10 cellular contexts compared by ENCODE assay signal in genomic region chr22:39405346-39406085, GRCh38. TPM values are rescaled to one million over a fixed set of nuclear protein-coding genes. Genes with fewer than 3 reads are reported as not detected.
A peak's percentile ranks its signal among the peaks of the same experiment; 100 is the strongest.
DNase-seq lines count a peak whose midpoint lies in the region; ATAC-seq and TF ChIP-seq lines count a peak whose summit lies in the region.
"Had no signal": no experiment of that assay in that cellular context is flagged by ENCODE, and none has a peak within 500 bp of the region (broad histone marks: within the 10 kb centered on the region; RNA-seq: fewer than 3 reads in every experiment).

No MANE protein-coding gene starts in this region.

- CTCF ChIA-PET in CD8-positive, alpha-beta T cell (lab: Charles Lee): interaction anchor here (1.2 kb wide), 1 partner anchor 123 kb away, joined by 3 read pairs; no protein-coding TSS in a partner anchor

- no peak overlapping the region for H3K4me3 Mint-ChIP-seq in CD8-positive, alpha-beta T cell
- no peak overlapping the region for H3K4me3 Mint-ChIP-seq in stimulated activated effector memory CD8-positive, alpha-beta T cell treated with anti-CD3 and anti-CD28 coated beads, Interleukin-12 subunit alpha, Interleukin-12 subunit beta, amount 100 ng/mL, for 72 hours
- H3K4me3 Mint-ChIP-seq in effector memory CD8-positive, alpha-beta T cell: no peak overlapping the region

- H3K4me1 ChIP-seq in CD8-positive, alpha-beta T cell (ENCODE audit: insufficient read depth, low read length): peaks cover 43% of the 10 kb centered on the region

- peak in 1 of 7 experiments; percentile 37 for DNase-seq in CD8-positive, alpha-beta T cell
- DNase-seq in amygdala (lab: John Stamatoyannopoulos, UW) (peak in 52 of 56 donors; percentile 14 to 87 (median 60)), inferior parietal cortex (ENCODE audit: extremely low spot score) (peak; percentile 69)
- peak; percentile 45 for DNase-seq in stimulated activated CD4-positive, alpha-beta T cell treated with anti-CD3 and anti-CD28 coated beads, Interleukin-15, amount 100 ng/mL, for 24 hours
- DNase-seq in stimulated activated effector memory CD8-positive, alpha-beta T cell treated with anti-CD3 and anti-CD28 coated beads, Interleukin-12 subunit alpha, Interleukin-12 subunit beta, amount 100 ng/mL, for 72 hours (ENCODE audit: low spot score in 2 of 2): no peak
- no peak for DNase-seq in effector memory CD8-positive, alpha-beta T cell
- DNase-seq: activated gamma-delta T cell had no signal

- TF ChIP-seq CTCF in CD8-positive, alpha-beta T cell (IDR thresholded peaks at IDR 0.05): no peak

- H3K27me3 Mint-ChIP-seq in CD8-positive, alpha-beta T cell (ENCODE audit: low read depth): no peaks in the 10 kb centered on the region
- H3K27me3 Mint-ChIP-seq in effector memory CD8-positive, alpha-beta T cell: no peaks in the 10 kb centered on the region

- POLR2A ChIA-PET in CD8-positive, alpha-beta T cell (lab: Charles Lee): interaction anchor here (0.6 to 1.8 kb wide), 2 partner anchors 8 to 114 kb away, joined by 5 to 6 read pairs; no protein-coding TSS in a partner anchor

- H3K4me1 Mint-ChIP-seq in CD8-positive, alpha-beta T cell (ENCODE audit: low read depth): peaks cover 63% of the 10 kb centered on the region
- peaks cover 50% of the 10 kb centered on the region for H3K4me1 Mint-ChIP-seq in stimulated activated effector memory CD8-positive, alpha-beta T cell treated with anti-CD3 and anti-CD28 coated beads, Interleukin-12 subunit alpha, Interleukin-12 subunit beta, amount 100 ng/mL, for 72 hours
- peaks cover 23 to 38% of the 10 kb centered on the region in 2 donors for H3K4me1 Mint-ChIP-seq in effector memory CD8-positive, alpha-beta T cell (ENCODE audit: low read depth in 2 of 2)

- peaks cover 3% of the 10 kb centered on the region for H3K36me3 ChIP-seq in CD8-positive, alpha-beta T cell (ENCODE audit: insufficient read depth, low read length)

- no peak overlapping the region for H3K4me3 ChIP-seq in CD8-positive, alpha-beta T cell (ENCODE audit: low read depth, low read length)

- peak; percentile 63 for ATAC-seq in CD8-positive, alpha-beta T cell
- ATAC-seq in GM18909 (IDR thresholded peaks at IDR 0.05; ENCODE audit: poor library complexity, unreplicated experiment) (no peak), HG03521 (IDR thresholded peaks at IDR 0.05; ENCODE audit: unreplicated experiment) (no peak)
- ATAC-seq in stimulated activated effector memory CD8-positive, alpha-beta T cell treated with anti-CD3 and anti-CD28 coated beads, Interleukin-12 subunit alpha, Interleukin-12 subunit beta, amount 100 ng/mL, for 72 hours: no peak
- no peak for ATAC-seq in effector memory CD8-positive, alpha-beta T cell (replicated peaks)
- ATAC-seq: HepG2 had no signal

- H3K27me3 ChIP-seq in CD8-positive, alpha-beta T cell (ENCODE audit: insufficient read depth, low read length): no peaks in the 10 kb centered on the region

- no peak overlapping the region for H3K27ac ChIP-seq in CD8-positive, alpha-beta T cell (ENCODE audit: low read depth, low read length)

- H3K9me3 ChIP-seq in CD8-positive, alpha-beta T cell (ENCODE audit: low read length): no peaks in the 10 kb centered on the region

- intact Hi-C loops in CD8-positive, alpha-beta T cell (cut with DNase I, micrococcal nuclease): no loop called here

- no peaks in the 10 kb centered on the region for H3K9me3 Mint-ChIP-seq in CD8-positive, alpha-beta T cell
- H3K9me3 Mint-ChIP-seq in stimulated activated effector memory CD8-positive, alpha-beta T cell treated with anti-CD3 and anti-CD28 coated beads, Interleukin-12 subunit alpha, Interleukin-12 subunit beta, amount 100 ng/mL, for 72 hours: no peaks in the 10 kb centered on the region
- H3K9me3 Mint-ChIP-seq in effector memory CD8-positive, alpha-beta T cell: no peaks in the 10 kb centered on the region

- H3K27ac Mint-ChIP-seq in CD8-positive, alpha-beta T cell: peak overlapping the region; percentile 27
- H3K27ac Mint-ChIP-seq in stimulated activated effector memory CD8-positive, alpha-beta T cell treated with anti-CD3 and anti-CD28 coated beads, Interleukin-12 subunit alpha, Interleukin-12 subunit beta, amount 100 ng/mL, for 72 hours: no peak overlapping the region
- peak overlapping the region in 1 of 2 donors; percentile 22 for H3K27ac Mint-ChIP-seq in effector memory CD8-positive, alpha-beta T cell

- H3K36me3 Mint-ChIP-seq in CD8-positive, alpha-beta T cell: peaks cover 50% of the 10 kb centered on the region
- peaks cover 24% of the 10 kb centered on the region for H3K36me3 Mint-ChIP-seq in stimulated activated effector memory CD8-positive, alpha-beta T cell treated with anti-CD3 and anti-CD28 coated beads, Interleukin-12 subunit alpha, Interleukin-12 subunit beta, amount 100 ng/mL, for 72 hours
- H3K36me3 Mint-ChIP-seq in effector memory CD8-positive, alpha-beta T cell (ENCODE audit: insufficient read depth): peaks cover 29% of the 10 kb centered on the region

RNA-seq across cellular contexts. Expression of gene TAB1, which starts 5.9 kb away (rescaled TPM):
- total RNA-seq in CD8-positive, alpha-beta T cell: 10 to 100 TPM; 15.3 to 16.5 TPM

RNA-seq across cellular contexts. Expression of gene MGAT3, which starts 51.3 kb away (rescaled TPM):
- under 1 TPM in 1 of 2 experiments, not detected in 1; 0.05 TPM for total RNA-seq in CD8-positive, alpha-beta T cell

RNA-seq across cellular contexts. Expression of gene SYNGR1, which starts 55.7 kb away (rescaled TPM):
- 1 to 10 TPM; 1.9 to 2.6 TPM for total RNA-seq in CD8-positive, alpha-beta T cell

Comparison
In these comparisons a context has a peak if more than half of its experiments do, and no peak if none do; other contexts are left out.
1. DNase-seq: peak in amygdala (52 of 56), inferior parietal cortex (single experiment) and stimulated activated CD4-positive, alpha-beta T cell treated with anti-CD3 and anti-CD28 coated beads, Interleukin-15, amount 100 ng/mL, for 24 hours (single experiment); none in stimulated activated effector memory CD8-positive, alpha-beta T cell treated with anti-CD3 and anti-CD28 coated beads, Interleukin-12 subunit alpha, Interleukin-12 subunit beta, amount 100 ng/mL, for 72 hours (0 of 2) and effector memory CD8-positive, alpha-beta T cell (0 of 3).